In the genomic region with DNA sequence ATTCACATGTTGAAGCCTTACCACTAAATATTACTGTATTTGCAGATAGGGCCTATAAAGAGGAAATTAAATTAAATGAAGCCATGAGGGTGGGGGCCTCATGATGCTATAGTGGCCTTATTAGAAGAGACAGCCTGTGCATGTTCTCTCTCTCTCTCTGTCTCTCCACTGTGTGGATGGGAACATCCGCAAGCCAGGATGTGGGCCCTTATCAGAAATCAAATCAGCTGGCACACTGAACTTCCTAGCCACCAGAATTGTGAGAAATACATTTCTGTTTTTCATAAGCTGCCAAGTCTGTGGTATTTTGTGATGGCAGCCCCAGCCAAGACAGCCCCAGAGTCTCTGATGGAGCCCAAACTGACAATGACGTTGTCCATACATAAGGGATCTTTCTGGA, we compare ENCODE assay signal across 26 cellular contexts.
"Had no signal": no experiment of that assay in that cellular context is flagged by ENCODE, and none has a peak within 500 bp of the region (broad histone marks: within the 10 kb centered on the region; RNA-seq: fewer than 3 reads in every experiment).

No MANE protein-coding gene starts in this region.

- H3K4me3 ChIP-seq: colonic mucosa, coronary artery, dorsolateral prefrontal cortex, esophagus muscularis mucosa, esophagus squamous epithelium, gastrocnemius medialis, gastroesophageal sphincter, heart left ventricle, heart right ventricle, hepatocyte had no signal

- H3K36me3 ChIP-seq: colonic mucosa, esophagus muscularis mucosa, esophagus squamous epithelium, gastrocnemius medialis, gastroesophageal sphincter, heart left ventricle, heart right ventricle had no signal

- H3K9me3 ChIP-seq: colonic mucosa, esophagus muscularis mucosa, esophagus squamous epithelium, gastrocnemius medialis, gastroesophageal sphincter had no signal

- H3K27me3 Mint-ChIP-seq: dendritic cell treated with granulocyte-macrophage colony-stimulating factor and Interleukin-4, amounts not matched to agents 40 ng/mL and 50 ng/mL, for 4 days had no signal

- H3K27ac ChIP-seq: colonic mucosa, coronary artery, dorsolateral prefrontal cortex, epithelial cell of prostate, esophagus muscularis mucosa, esophagus squamous epithelium, foreskin keratinocyte, gastrocnemius medialis, gastroesophageal sphincter, heart left ventricle, heart right ventricle, hepatocyte had no signal

- DNase-seq: colonic mucosa; cortex of kidney; dermis blood vessel endothelial cell; dorsolateral prefrontal cortex; effector CD4-positive, alpha-beta T cell; effector CD8-positive, alpha-beta T cell; effector memory CD4-positive, alpha-beta T cell; effector memory CD8-positive, alpha-beta T cell; endodermal cell; erythroblast; esophagus squamous epithelium; foreskin fibroblast; foreskin keratinocyte; foreskin melanocyte; gastrocnemius medialis; glutamatergic neuron; head of caudate nucleus; heart left ventricle; heart right ventricle had no signal

- H2AFZ ChIP-seq: hepatocyte had no signal

- H3K27ac Mint-ChIP-seq: dendritic cell treated with granulocyte-macrophage colony-stimulating factor and Interleukin-4, amounts not matched to agents 40 ng/mL and 50 ng/mL, for 4 days; effector memory CD8-positive, alpha-beta T cell; endodermal cell had no signal

- H3K4me2 ChIP-seq: hepatocyte had no signal

- H3K27me3 ChIP-seq: colonic mucosa, dorsolateral prefrontal cortex, esophagus muscularis mucosa, esophagus squamous epithelium, foreskin keratinocyte, gastrocnemius medialis, gastroesophageal sphincter, heart left ventricle, heart right ventricle, hepatocyte had no signal

- ATAC-seq: effector memory CD8-positive, alpha-beta T cell; esophagus mucosa; foreskin keratinocyte; gastrocnemius medialis; gastroesophageal sphincter; heart left ventricle; heart right ventricle had no signal

- H3K4me1 ChIP-seq: colonic mucosa, esophagus muscularis mucosa, esophagus squamous epithelium, foreskin keratinocyte, gastrocnemius medialis, gastroesophageal sphincter, heart left ventricle, heart right ventricle had no signal

- H3K79me2 ChIP-seq: hepatocyte had no signal

- H3K4me3 Mint-ChIP-seq: dendritic cell treated with granulocyte-macrophage colony-stimulating factor and Interleukin-4, amounts not matched to agents 40 ng/mL and 50 ng/mL, for 4 days; effector memory CD8-positive, alpha-beta T cell; endodermal cell had no signal
